10 cellular contexts compared by ENCODE assay signal in the genomic region with DNA sequence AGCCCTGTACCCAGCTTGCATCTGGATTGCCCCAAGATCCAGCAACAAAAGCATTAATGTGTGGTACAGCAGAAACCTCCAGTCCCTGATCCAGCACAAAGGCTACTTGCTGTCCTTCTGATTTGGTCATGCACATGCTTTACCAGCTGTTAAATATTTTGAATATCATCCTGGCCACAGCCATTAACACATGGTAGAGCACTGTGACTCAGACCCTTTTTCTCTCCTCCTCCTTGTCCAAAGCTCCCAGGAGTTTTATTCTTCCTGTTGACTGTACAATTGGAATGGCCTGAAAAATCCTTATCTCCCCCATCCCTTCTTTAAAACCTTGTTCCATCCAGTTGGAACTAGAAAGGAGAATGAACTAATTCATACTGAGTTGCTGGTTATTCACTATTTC.
DNase-seq lines count a peak whose midpoint lies in the region; ATAC-seq and TF ChIP-seq lines count a peak whose summit lies in the region.
"Had no signal": no experiment of that assay in that cellular context is flagged by ENCODE, and none has a peak within 500 bp of the region (broad histone marks: within the 10 kb centered on the region; RNA-seq: fewer than 3 reads in every experiment).

No MANE protein-coding gene starts in this region.

- H3K27me3 Mint-ChIP-seq in activated T-cell treated with anti-CD3 and anti-CD28 coated beads, Interleukin-2, amount 50 U/mL, for 72 hours (ENCODE audit: low read depth): no peaks in the 10 kb centered on the region

- DNase-seq in HFF-Myc (ENCODE audit: extremely low read depth, low read depth) (peak; percentile 82), astrocyte of the cerebellum (ENCODE audit: low read depth) (peak; percentile 78), right cardiac atrium (no peak), stromal cell of bone marrow (ENCODE audit: low read depth) (peak; percentile 94), hippocampal formation (lab: John Stamatoyannopoulos, UW) (no peak), GF-D8 (lab: John Stamatoyannopoulos, UW) (no peak)
- no peak for DNase-seq in activated T-cell treated with anti-CD3 and anti-CD28 coated beads, Interleukin-2, amount 50 U/mL, for 72 hours
- DNase-seq: activated CD8-positive, alpha-beta T cell treated with anti-CD3 and anti-CD28 coated beads, Interleukin-2, amount 10 ng/mL, durations not matched to agents 7 days and 5 days; natural killer cell had no signal

- no peaks in the 10 kb centered on the region for H3K36me3 Mint-ChIP-seq in activated T-cell treated with anti-CD3 and anti-CD28 coated beads, Interleukin-2, amount 50 U/mL, for 72 hours (ENCODE audit: insufficient read depth in 2 of 2)
- H3K36me3 Mint-ChIP-seq: natural killer cell had no signal

- intact Hi-C loops in right cardiac atrium (cut with DNase I): no loop called here

- no peaks in the 10 kb centered on the region for H3K9me3 ChIP-seq in right cardiac atrium (ENCODE audit: control insufficient read depth, low read length)

- peak overlapping the region; percentile 38 for H3K27ac ChIP-seq in right cardiac atrium (ENCODE audit: low read length)

- TF ChIP-seq CTCF in HFF-Myc (IDR thresholded peaks at IDR 0.05; ENCODE audit: low read depth, low read length, missing control alignments) (no peak), astrocyte of the cerebellum (IDR thresholded peaks at IDR 0.05; ENCODE audit: low read depth, low read length, missing control alignments) (no peak)

- ATAC-seq in right cardiac atrium: peak; percentile 81 to 85
- ATAC-seq in GM21423 (IDR thresholded peaks at IDR 0.05; ENCODE audit: unreplicated experiment): no peak
- ATAC-seq in activated T-cell treated with anti-CD3 and anti-CD28 coated beads, Interleukin-2, amount 50 U/mL, for 72 hours (replicated peaks in 1 of 2): no peak
- ATAC-seq: activated CD8-positive, alpha-beta T cell treated with anti-CD3 and anti-CD28 coated beads, Interleukin-2, amount 10 ng/mL, durations not matched to agents 7 days and 5 days; natural killer cell had no signal

- in situ Hi-C loops in astrocyte of the cerebellum (cut with HindIII; ENCODE audit: low sequenced_read_pairs): no loop called here

- no peak overlapping the region for H3K4me3 ChIP-seq in HFF-Myc (replicated peaks; ENCODE audit: low read depth, low read length)
- no peak overlapping the region for H3K4me3 ChIP-seq in astrocyte of the cerebellum (ENCODE audit: low read depth, low read length)
- no peak overlapping the region for H3K4me3 ChIP-seq in right cardiac atrium (ENCODE audit: low read length)

- no peak overlapping the region for H3K27ac Mint-ChIP-seq in activated T-cell treated with anti-CD3 and anti-CD28 coated beads, Interleukin-2, amount 50 U/mL, for 72 hours
- H3K27ac Mint-ChIP-seq: activated CD8-positive, alpha-beta T cell treated with anti-CD3 and anti-CD28 coated beads, Interleukin-2, amount 10 ng/mL, durations not matched to agents 7 days and 5 days; natural killer cell had no signal

- H3K9me3 Mint-ChIP-seq in activated T-cell treated with anti-CD3 and anti-CD28 coated beads, Interleukin-2, amount 50 U/mL, for 72 hours: no peaks in the 10 kb centered on the region
- H3K9me3 Mint-ChIP-seq: natural killer cell had no signal

- no peaks in the 10 kb centered on the region for H3K4me1 Mint-ChIP-seq in activated T-cell treated with anti-CD3 and anti-CD28 coated beads, Interleukin-2, amount 50 U/mL, for 72 hours (ENCODE audit: low read depth)
- H3K4me1 Mint-ChIP-seq: natural killer cell had no signal

- H3K4me1 ChIP-seq in right cardiac atrium (ENCODE audit: control insufficient read depth, insufficient read depth, low read length): peaks cover 2% of the 10 kb centered on the region

- no peak overlapping the region for H3K4me3 Mint-ChIP-seq in activated T-cell treated with anti-CD3 and anti-CD28 coated beads, Interleukin-2, amount 50 U/mL, for 72 hours
- H3K4me3 Mint-ChIP-seq: activated CD8-positive, alpha-beta T cell treated with anti-CD3 and anti-CD28 coated beads, Interleukin-2, amount 10 ng/mL, durations not matched to agents 7 days and 5 days; natural killer cell had no signal

- no peaks in the 10 kb centered on the region for H3K27me3 ChIP-seq in right cardiac atrium (ENCODE audit: control insufficient read depth, insufficient read depth)

Comparison
In these comparisons a context has a peak if more than half of its experiments do, and no peak if none do; other contexts are left out.
1. DNase-seq: peak in HFF-Myc (single experiment), astrocyte of the cerebellum (single experiment) and stromal cell of bone marrow (single experiment); none in right cardiac atrium (0 of 3), hippocampal formation (0 of 2), activated T-cell treated with anti-CD3 and anti-CD28 coated beads, Interleukin-2, amount 50 U/mL, for 72 hours (0 of 2) and GF-D8 (single experiment).
2. ATAC-seq: peak in right cardiac atrium (2 of 2); none in GM21423 (single experiment) and activated T-cell treated with anti-CD3 and anti-CD28 coated beads, Interleukin-2, amount 50 U/mL, for 72 hours (0 of 2).